ENCODE assay signal across 23 cellular contexts in the genomic region with DNA sequence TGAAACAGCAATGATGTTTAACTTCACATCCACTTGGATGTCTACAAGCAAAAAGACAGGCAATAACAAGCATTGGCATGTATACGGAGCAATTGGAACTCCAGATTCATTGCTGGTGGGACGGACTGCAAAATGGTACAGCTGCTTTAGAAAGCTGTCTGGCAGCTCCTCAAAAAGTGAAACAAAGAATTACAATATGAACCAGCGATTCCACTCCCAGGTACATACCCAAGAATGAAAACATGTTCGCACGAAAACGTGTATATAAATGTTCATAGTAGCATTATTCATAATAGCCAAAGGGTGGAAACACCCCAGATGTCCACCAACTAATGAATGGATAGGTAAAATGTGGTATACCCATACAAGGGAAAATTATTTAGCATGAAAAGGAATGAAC.
A peak's percentile ranks its signal among the peaks of the same experiment; 100 is the strongest.
DNase-seq lines count a peak whose midpoint lies in the region; ATAC-seq and TF ChIP-seq lines count a peak whose summit lies in the region.
"Had no signal": no experiment of that assay in that cellular context is flagged by ENCODE, and none has a peak within 500 bp of the region (broad histone marks: within the 10 kb centered on the region; RNA-seq: fewer than 3 reads in every experiment).

No MANE protein-coding gene starts in this region.

- no peaks in the 10 kb centered on the region for H3K9me3 ChIP-seq in HCT116 (ENCODE audit: control insufficient read depth in 1 of 2, insufficient read depth in 1 of 2, low read depth in 1 of 2, low read length in 2 of 2)
- no peaks in the 10 kb centered on the region for H3K9me3 ChIP-seq in RWPE2 (ENCODE audit: severe bottlenecking)
- no peaks in the 10 kb centered on the region for H3K9me3 ChIP-seq in osteoblast (ENCODE audit: low read depth, low read length)
- H3K9me3 ChIP-seq: Peyer's patch, SJSA1 had no signal

- H3K9ac ChIP-seq in HCT116 (ENCODE audit: low read length): no peak overlapping the region
- H3K9ac ChIP-seq: GM23248 had no signal

- intact Hi-C loops in HCT116 (cut with micrococcal nuclease) (no loop called here), dorsolateral prefrontal cortex (cut with DNase I) (no loop called here)

- CTCF ChIA-PET in HCT116 (lab: Charles Lee): no interaction called here

- no peak for TF ChIP-seq POLR2A in HCT116 (IDR thresholded peaks at IDR 0.05; ENCODE audit: borderline replicate concordance, extremely low read depth, insufficient read depth, insufficient read length)

- POLR2A ChIA-PET in HCT116 (lab: Charles Lee): no interaction called here

- no TSS peak for BruUV-seq in HCT116 (replicated peaks; lab: Mats Ljungman, UMichigan)

- no peaks in the 10 kb centered on the region for H3K9me2 ChIP-seq in HCT116 (ENCODE audit: insufficient read depth)

- DNase-seq in HCT116 (ENCODE audit: low read depth, low spot score) (no peak), RWPE2 (ENCODE audit: low spot score) (no peak), epithelial cell of prostate (ENCODE audit: low read depth, low spot score) (peak; percentile 40), osteoblast (ENCODE audit: insufficient read length, low spot score, missing footprints) (no peak), NCI-H69 (lab: John Stamatoyannopoulos, UW) (no peak), dorsolateral prefrontal cortex (no peak)
- DNase-seq: AML-193; C1 segment of cervical spinal cord; CD8-positive, alpha-beta T cell; DMS153; GM23248; H9; KG1; NCI-H1105; NCI-H146; NCI-H2029 treated with DMSO at 0.1 percent for 48 hours; NCI-H226; NCI-H510A treated with DMSO at 0.1 percent for 48 hours; NCI-H774; NK-92 treated with Interleukin-12 subunit alpha and Interleukin-12 subunit beta, amount 100 ng/mL, for 24 hours; Peyer's patch had no signal

- TF ChIP-seq RAD21 in HCT116 (IDR thresholded peaks at IDR 0.05; ENCODE audit: low read depth): no peak

- H3K27ac ChIP-seq in HCT116 (ENCODE audit: low read depth, low read length) (peak overlapping the region; percentile 66; the same call in 1 of the 2 replicates), RWPE2 (ENCODE audit: poor library complexity, severe bottlenecking) (peak overlapping the region; percentile 77), epithelial cell of prostate (peak overlapping the region; percentile 93), osteoblast (ENCODE audit: low read depth, low read length) (peak overlapping the region; percentile 94), dorsolateral prefrontal cortex (no peak overlapping the region)
- H3K27ac ChIP-seq: Peyer's patch, SJSA1 had no signal

- H3K4me1 ChIP-seq in HCT116 (ENCODE audit: control insufficient read depth in 1 of 2, insufficient read depth in 2 of 2, low read length in 2 of 2) (peaks cover 60 to 95% of the 10 kb centered on the region in 2 experiments), RWPE2 (ENCODE audit: insufficient read depth, poor library complexity, severe bottlenecking) (peaks cover 98% of the 10 kb centered on the region), osteoblast (ENCODE audit: insufficient read depth, low read length) (peaks cover 90% of the 10 kb centered on the region)
- H3K4me1 ChIP-seq: Peyer's patch had no signal

- H2AFZ ChIP-seq in HCT116 (ENCODE audit: low read depth, low read length, poor library complexity, severe bottlenecking): no peak overlapping the region
- H2AFZ ChIP-seq in osteoblast (ENCODE audit: low read length): no peak overlapping the region
- H2AFZ ChIP-seq: GM23248 had no signal

- no peak overlapping the region for H3K4me2 ChIP-seq in HCT116 (ENCODE audit: low read length)
- no peak overlapping the region for H3K4me2 ChIP-seq in osteoblast (ENCODE audit: insufficient read depth, low read length)

- RAD21 ChIA-PET in HCT116 (lab: Charles Lee; ENCODE audit: low non-redundant PET in 1 of 2, low total read pairs in 2 of 2, uncharacterized antibody in 2 of 2, unreplicated experiment in 2 of 2): no interaction called here

- H3K4me3 ChIP-seq in HCT116 (replicated peaks in 1 of 2; ENCODE audit: low read depth in 1 of 2, low read length in 2 of 2) (no peak overlapping the region), RWPE2 (ENCODE audit: severe bottlenecking) (no peak overlapping the region), osteoblast (ENCODE audit: insufficient read depth, low read length) (no peak overlapping the region), dorsolateral prefrontal cortex (no peak overlapping the region)
- H3K4me3 ChIP-seq: GM23248, Peyer's patch, SJSA1 had no signal

- H3K27me3 ChIP-seq in HCT116 (ENCODE audit: insufficient read depth, low read length) (no peaks in the 10 kb centered on the region), RWPE2 (ENCODE audit: insufficient read depth, poor library complexity, severe bottlenecking) (no peaks in the 10 kb centered on the region), osteoblast (ENCODE audit: insufficient read depth, low read length) (no peaks in the 10 kb centered on the region), dorsolateral prefrontal cortex (peaks cover 0 to 71% (median 8%) of the 10 kb centered on the region in 45 donors)
- H3K27me3 ChIP-seq: Peyer's patch, SJSA1 had no signal

- ATAC-seq in HCT116 (no peak), RWPE2 (ENCODE audit: low read depth) (no peak), GM18502 (IDR thresholded peaks at IDR 0.05; ENCODE audit: poor library complexity, unreplicated experiment) (no peak)
- ATAC-seq: CD8-positive, alpha-beta T cell had no signal

- TF ChIP-seq CTCF in HCT116 (IDR thresholded peaks at IDR 0.05 in 2 of 3, conservative IDR thresholded peaks at IDR 0.05 in 1 of 3; ENCODE audit: borderline replicate concordance in 1 of 3, insufficient read depth in 1 of 3, low read depth in 2 of 3, low read length in 2 of 3) (no peak), RWPE2 (IDR thresholded peaks at IDR 0.05; ENCODE audit: poor library complexity, severe bottlenecking) (no peak), osteoblast (IDR thresholded peaks at IDR 0.05; ENCODE audit: extremely low read depth, low read depth, low read length) (no peak), dorsolateral prefrontal cortex (IDR thresholded peaks at IDR 0.05 in 54 of 56, conservative IDR thresholded peaks at IDR 0.05 in 2 of 56; ENCODE audit: low read depth in 1 of 56, partially characterized antibody in 56 of 56) (no peak)

- H3K36me3 ChIP-seq in HCT116 (ENCODE audit: control insufficient read depth in 1 of 2, insufficient read depth in 2 of 2, low read length in 2 of 2) (peaks cover 0 to 24% of the 10 kb centered on the region in 2 experiments; a peak in 1 of 4 replicates), RWPE2 (ENCODE audit: low read depth) (peaks cover 83% of the 10 kb centered on the region), osteoblast (ENCODE audit: insufficient read depth, low read length) (peaks cover 20% of the 10 kb centered on the region)
- H3K36me3 ChIP-seq: SJSA1 had no signal

- H3K79me2 ChIP-seq in HCT116 (ENCODE audit: insufficient read depth, low read length) (peaks cover 100% of the 10 kb centered on the region), osteoblast (ENCODE audit: insufficient read depth, low read length) (peaks cover 52% of the 10 kb centered on the region)

- H4K20me1 ChIP-seq in HCT116 (ENCODE audit: insufficient read depth) (no peaks in the 10 kb centered on the region; the same call in 1 of the 2 replicates), osteoblast (ENCODE audit: insufficient read depth, low read length) (no peaks in the 10 kb centered on the region)

TF ChIP-seq in HCT116, 20 proteins besides CTCF, POLR2A, EP300 and RAD21:
- TF ChIP-seq EGR1 (IDR thresholded peaks at IDR 0.05; ENCODE audit: low read depth) (no peak), REST (IDR thresholded peaks at IDR 0.05; ENCODE audit: low read depth) (no peak), ATF3 (IDR thresholded peaks at IDR 0.05) (no peak), JUND (IDR thresholded peaks at IDR 0.05) (0 out of 2 replicates have a peak, but pooled peaks have one; percentile 7)

Comparison
In these comparisons a context has a peak if more than half of its experiments do, and no peak if none do; other contexts are left out.
1. H3K27ac ChIP-seq: peak in HCT116 (single experiment), RWPE2 (single experiment), epithelial cell of prostate (single experiment) and osteoblast (single experiment); none in dorsolateral prefrontal cortex (0 of 59).